8 cellular contexts compared by ENCODE assay signal in the genomic region with DNA sequence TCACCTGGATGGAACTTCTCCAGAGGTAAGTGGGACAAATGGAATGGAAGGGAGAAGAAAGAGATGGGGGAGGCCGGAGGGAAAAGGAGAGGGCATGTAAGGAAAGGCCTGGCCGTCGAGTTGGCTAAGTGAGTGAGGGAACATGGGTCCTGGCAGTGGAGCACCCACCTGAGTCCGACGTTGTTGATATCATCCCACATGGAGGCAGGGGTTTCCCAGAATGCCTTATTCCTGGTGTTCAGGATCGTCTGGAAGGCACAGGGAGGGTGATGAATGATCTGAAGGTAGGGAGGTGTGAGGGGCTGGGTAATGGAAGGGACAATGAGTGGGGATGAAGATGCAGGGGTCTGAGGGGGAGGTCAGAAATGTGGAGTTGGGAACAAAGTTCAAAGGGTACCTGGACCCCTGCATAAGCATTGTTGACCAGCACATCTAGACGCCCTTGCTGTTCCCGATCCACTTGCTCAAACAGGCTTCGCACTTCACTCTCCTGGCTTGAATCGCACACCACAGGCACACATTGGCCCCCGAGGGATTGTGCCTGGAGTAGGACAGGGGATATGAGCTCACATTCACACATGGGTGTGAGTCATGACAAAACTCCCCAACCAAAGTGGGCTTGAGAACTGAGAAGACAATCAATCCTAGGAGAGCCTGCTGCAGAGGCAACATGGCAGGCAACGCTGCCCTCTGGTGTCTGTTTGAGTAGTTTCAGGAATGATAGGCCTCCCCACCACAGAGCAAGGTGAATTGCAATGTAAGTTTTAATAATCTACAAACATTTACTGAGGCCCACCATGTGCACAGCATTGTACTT. TPM values are rescaled to one million over a fixed set of nuclear protein-coding genes. Genes with fewer than 3 reads are reported as not detected.
DNase-seq lines count a peak whose midpoint lies in the region; ATAC-seq and TF ChIP-seq lines count a peak whose summit lies in the region.

No MANE protein-coding gene starts in this region.

- H3K4me3 Mint-ChIP-seq in naive B cell = peak overlapping the region in 3 of 8 donors; percentile 35 to 80 (median 49)

- H3K4me1 ChIP-seq in BE2C = no peaks in the 10 kb centered on the region

- H3K36me3 Mint-ChIP-seq in naive B cell = peaks cover 5 to 20% of the 10 kb centered on the region in 2 donors

- H3K4me1 Mint-ChIP-seq in naive B cell = peaks cover 35 to 50% (median 45%) of the 10 kb centered on the region in 3 donors

- H3K27me3 Mint-ChIP-seq in naive B cell = no peaks in the 10 kb centered on the region

- peaks cover 2% of the 10 kb centered on the region for H3K36me3 ChIP-seq in BE2C

- H3K27ac Mint-ChIP-seq in naive B cell = peak overlapping the region; percentile 76 to 94 (median 90)

- DNase-seq in BE2C = peak; percentile 76
- peak; percentile 45 to 72 for DNase-seq in NOMO-1 (lab: John Stamatoyannopoulos, UW; ENCODE audit: unreplicated experiment in 2 of 2)
- peak; percentile 57 for DNase-seq in activated CD8-positive, alpha-beta memory T cell treated with anti-CD3 and anti-CD28 coated beads, Interleukin-2, amount 50 U/mL, for 24 hours (ENCODE audit: extremely low read depth)
- DNase-seq in epidermal melanocyte (ENCODE audit: insufficient read length, low spot score) = peak; percentile 88
- DNase-seq in naive B cell = peak; percentile 69
- peak; percentile 78 for DNase-seq in stimulated activated naive CD8-positive, alpha-beta T cell treated with anti-CD3 and anti-CD28 coated beads, Interleukin-15, Interleukin-2, amounts not matched to agents 100 U/mL and 50 U/mL, for 24 hours

- H3K9me3 ChIP-seq in BE2C = no peaks in the 10 kb centered on the region

- H3K4me3 ChIP-seq in BE2C (ENCODE audit: low read depth, low read length) = no peak overlapping the region

- H3K9me3 Mint-ChIP-seq in naive B cell = no peaks in the 10 kb centered on the region

- ATAC-seq in GM18909 (IDR thresholded peaks at IDR 0.05; ENCODE audit: poor library complexity, unreplicated experiment) (peak; percentile 57), HG03460 (IDR thresholded peaks at IDR 0.05; ENCODE audit: unreplicated experiment) (peak; percentile 59), naive B cell (ENCODE audit: low read depth in 2 of 2) (peak; percentile 59 to 65)
- peak; percentile 87 for ATAC-seq in stimulated activated naive CD8-positive, alpha-beta T cell treated with anti-CD3 and anti-CD28 coated beads, Interleukin-15, Interleukin-2, amounts not matched to agents 100 U/mL and 50 U/mL, for 24 hours

- no peaks in the 10 kb centered on the region for H3K27me3 ChIP-seq in BE2C

- peak; percentile 86 for TF ChIP-seq CTCF in BE2C (IDR thresholded peaks at IDR 0.05; ENCODE audit: low read depth, low read length)

RNA-seq across cellular contexts. Expression of a gene that starts 3.0 kb away (rescaled TPM):
- polyA plus RNA-seq in BE2C (2012; ENCODE audit: insufficient read depth, insufficient read length, low read depth) = 5.3 TPM
- polyA plus RNA-seq in naive B cell (ENCODE audit: low read depth in 6 of 6) = 10 to 100 TPM; 20.4 to 38.5 (median 29.3) TPM

RNA-seq across cellular contexts. Expression of a gene that starts 3.1 kb away (rescaled TPM):
- polyA plus RNA-seq in BE2C (2012; ENCODE audit: insufficient read depth, insufficient read length, low read depth) = 46.3 TPM
- polyA plus RNA-seq in naive B cell (ENCODE audit: low read depth in 6 of 6) = 1 to 10 TPM in 5 of 6 donors, under 1 TPM in 1; 0.83 to 2.4 (median 1.3) TPM

RNA-seq across cellular contexts. Expression of a gene that starts 11.2 kb away (rescaled TPM):
- 9.7 TPM for polyA plus RNA-seq in BE2C (2012; ENCODE audit: insufficient read depth, insufficient read length, low read depth)
- 10 to 100 TPM in 1 of 6 donors, 1 to 10 TPM in 5; 4.9 to 10.4 (median 8.1) TPM for polyA plus RNA-seq in naive B cell (ENCODE audit: low read depth in 6 of 6)

RNA-seq across cellular contexts. Expression of a gene that starts 13.4 kb away (rescaled TPM):
- 55.5 TPM for polyA plus RNA-seq in BE2C (2012; ENCODE audit: insufficient read depth, insufficient read length, low read depth)
- polyA plus RNA-seq in naive B cell (ENCODE audit: low read depth in 6 of 6) = 1 to 10 TPM in 1 of 6 donors, under 1 TPM in 5; 0.28 to 1.2 (median 0.69) TPM

RNA-seq across cellular contexts. Expression of a gene that starts 14.8 kb away (rescaled TPM):
- polyA plus RNA-seq in BE2C (2012; ENCODE audit: insufficient read depth, insufficient read length, low read depth) = 103 TPM
- polyA plus RNA-seq in naive B cell (ENCODE audit: low read depth in 6 of 6) = 1 to 10 TPM; 1.4 to 2.4 (median 2.1) TPM
